Comparison of ENCODE assay signal across 1 cellular context in the genomic region with DNA sequence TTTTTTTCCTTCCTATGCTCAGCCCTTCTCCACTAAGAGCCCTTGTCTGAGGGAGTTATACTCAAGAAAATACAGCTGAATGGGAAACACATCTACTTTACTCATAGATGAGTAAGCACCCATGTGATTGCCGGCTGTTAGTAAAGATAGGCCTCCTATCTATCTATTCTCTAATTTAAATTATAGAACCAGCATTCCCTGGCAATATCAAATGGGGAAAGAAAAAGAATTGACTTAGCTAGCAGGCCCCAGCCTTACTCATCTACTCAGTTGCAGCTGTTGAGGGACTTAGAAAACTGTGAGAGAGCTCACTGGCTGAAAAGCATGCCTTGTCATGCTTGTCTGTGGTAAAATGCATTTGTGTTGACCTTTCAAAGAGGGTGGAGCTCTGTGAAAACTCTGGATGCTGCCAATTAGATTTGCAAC.
TF ChIP-seq lines count a peak whose summit lies in the region.

No MANE protein-coding gene starts in this region.

TF ChIP-seq in K562, 482 proteins besides CTCF, POLR2A, EP300 and RAD21 (continued from another document and continues in another):
- TF ChIP-seq ZBTB11 (CRISPR knock-in tag; IDR thresholded peaks at IDR 0.05), result peak in 1 of 3 experiments; percentile 65; a peak in 1 of 6 replicates
- no peak for TF ChIP-seq E2F4 (CRISPR knock-in tag; IDR thresholded peaks at IDR 0.05; ENCODE audit: low read depth)
- TF ChIP-seq KLF6 (CRISPR knock-in tag; IDR thresholded peaks at IDR 0.05; ENCODE audit: borderline replicate concordance), result no peak
- TF ChIP-seq SMAD3 (CRISPR knock-in tag; conservative IDR thresholded peaks at IDR 0.05), result 0 out of 2 replicates have a peak, but pooled peaks have one; percentile 15
- no peak for TF ChIP-seq KAT2B (IDR thresholded peaks at IDR 0.05; ENCODE audit: low read depth, low read length)
- TF ChIP-seq YBX1 (IDR thresholded peaks at IDR 0.05), result no peak
- TF ChIP-seq NCOA4 (IDR thresholded peaks at IDR 0.05; ENCODE audit: partially characterized antibody), result no peak
- no peak for TF ChIP-seq GABPA (tag; conservative IDR thresholded peaks at IDR 0.05; ENCODE audit: low read depth)
- no peak; the same call in 1 of the 2 replicates for TF ChIP-seq ZNF644 (tag; IDR thresholded peaks at IDR 0.05; ENCODE audit: low read depth)
- TF ChIP-seq NFIC (IDR thresholded peaks at IDR 0.05), result no peak; the same call in 1 of the 2 replicates
- no peak for TF ChIP-seq SIN3B (IDR thresholded peaks at IDR 0.05; ENCODE audit: low read depth)
- TF ChIP-seq, protein P1, sequence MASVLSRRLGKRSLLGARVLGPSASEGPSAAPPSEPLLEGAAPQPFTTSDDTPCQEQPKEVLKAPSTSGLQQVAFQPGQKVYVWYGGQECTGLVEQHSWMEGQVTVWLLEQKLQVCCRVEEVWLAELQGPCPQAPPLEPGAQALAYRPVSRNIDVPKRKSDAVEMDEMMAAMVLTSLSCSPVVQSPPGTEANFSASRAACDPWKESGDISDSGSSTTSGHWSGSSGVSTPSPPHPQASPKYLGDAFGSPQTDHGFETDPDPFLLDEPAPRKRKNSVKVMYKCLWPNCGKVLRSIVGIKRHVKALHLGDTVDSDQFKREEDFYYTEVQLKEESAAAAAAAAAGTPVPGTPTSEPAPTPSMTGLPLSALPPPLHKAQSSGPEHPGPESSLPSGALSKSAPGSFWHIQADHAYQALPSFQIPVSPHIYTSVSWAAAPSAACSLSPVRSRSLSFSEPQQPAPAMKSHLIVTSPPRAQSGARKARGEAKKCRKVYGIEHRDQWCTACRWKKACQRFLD (CRISPR knock-in tag; IDR thresholded peaks at IDR 0.05), result peak; percentile 34; the same call in 1 of the 2 replicates
- TF ChIP-seq, protein P2, sequence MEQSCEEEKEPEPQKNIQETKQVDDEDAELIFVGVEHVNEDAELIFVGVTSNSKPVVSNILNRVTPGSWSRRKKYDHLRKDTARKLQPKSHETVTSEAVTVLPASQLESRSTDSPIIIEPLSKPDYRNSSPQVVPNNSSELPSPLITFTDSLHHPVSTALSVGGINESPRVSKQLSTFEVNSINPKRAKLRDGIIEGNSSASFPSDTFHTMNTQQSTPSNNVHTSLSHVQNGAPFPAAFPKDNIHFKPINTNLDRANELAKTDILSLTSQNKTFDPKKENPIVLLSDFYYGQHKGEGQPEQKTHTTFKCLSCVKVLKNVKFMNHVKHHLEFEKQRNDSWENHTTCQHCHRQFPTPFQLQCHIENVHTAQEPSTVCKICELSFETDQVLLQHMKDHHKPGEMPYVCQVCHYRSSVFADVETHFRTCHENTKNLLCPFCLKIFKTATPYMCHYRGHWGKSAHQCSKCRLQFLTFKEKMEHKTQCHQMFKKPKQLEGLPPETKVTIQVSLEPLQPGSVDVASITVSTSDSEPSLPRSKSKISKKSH (CRISPR knock-in tag; IDR thresholded peaks at IDR 0.05), result no peak
- no peak for TF ChIP-seq BRCA1 (IDR thresholded peaks at IDR 0.05)
- TF ChIP-seq BRCA1 (CRISPR knock-in tag; IDR thresholded peaks at IDR 0.05), result no peak
- TF ChIP-seq GTF2F1 (IDR thresholded peaks at IDR 0.05; ENCODE audit: low read depth, low read length), result no peak
- TF ChIP-seq, protein P3, sequence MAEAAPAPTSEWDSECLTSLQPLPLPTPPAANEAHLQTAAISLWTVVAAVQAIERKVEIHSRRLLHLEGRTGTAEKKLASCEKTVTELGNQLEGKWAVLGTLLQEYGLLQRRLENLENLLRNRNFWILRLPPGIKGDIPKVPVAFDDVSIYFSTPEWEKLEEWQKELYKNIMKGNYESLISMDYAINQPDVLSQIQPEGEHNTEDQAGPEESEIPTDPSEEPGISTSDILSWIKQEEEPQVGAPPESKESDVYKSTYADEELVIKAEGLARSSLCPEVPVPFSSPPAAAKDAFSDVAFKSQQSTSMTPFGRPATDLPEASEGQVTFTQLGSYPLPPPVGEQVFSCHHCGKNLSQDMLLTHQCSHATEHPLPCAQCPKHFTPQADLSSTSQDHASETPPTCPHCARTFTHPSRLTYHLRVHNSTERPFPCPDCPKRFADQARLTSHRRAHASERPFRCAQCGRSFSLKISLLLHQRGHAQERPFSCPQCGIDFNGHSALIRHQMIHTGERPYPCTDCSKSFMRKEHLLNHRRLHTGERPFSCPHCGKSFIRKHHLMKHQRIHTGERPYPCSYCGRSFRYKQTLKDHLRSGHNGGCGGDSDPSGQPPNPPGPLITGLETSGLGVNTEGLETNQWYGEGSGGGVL (CRISPR knock-in tag; IDR thresholded peaks at IDR 0.05), result no peak
- peak; percentile 29 to 30; a peak in 2 of 4 replicates for TF ChIP-seq KDM1A (IDR thresholded peaks at IDR 0.05)
- peak; percentile 46 for TF ChIP-seq CCNT2 (IDR thresholded peaks at IDR 0.05; ENCODE audit: borderline replicate concordance, extremely low read depth, insufficient read length, low read depth, low read length)
- TF ChIP-seq RBBP5 (IDR thresholded peaks at IDR 0.05; ENCODE audit: borderline replicate concordance, insufficient read depth, low read length, poor library complexity, severe bottlenecking), result no peak
- no peak for TF ChIP-seq DLX4 (CRISPR knock-in tag; IDR thresholded peaks at IDR 0.05)
- no peak for TF ChIP-seq SIN3A (IDR thresholded peaks at IDR 0.05; ENCODE audit: borderline replicate concordance in 2 of 2, control insufficient read depth in 1 of 2, low read depth in 2 of 2, low read length in 2 of 2)
- no peak for TF ChIP-seq BRD9 (IDR thresholded peaks at IDR 0.05; ENCODE audit: low read depth, partially characterized antibody)
- no peak for TF ChIP-seq STAT6 (CRISPR knock-in tag; IDR thresholded peaks at IDR 0.05)
- TF ChIP-seq, protein P4, sequence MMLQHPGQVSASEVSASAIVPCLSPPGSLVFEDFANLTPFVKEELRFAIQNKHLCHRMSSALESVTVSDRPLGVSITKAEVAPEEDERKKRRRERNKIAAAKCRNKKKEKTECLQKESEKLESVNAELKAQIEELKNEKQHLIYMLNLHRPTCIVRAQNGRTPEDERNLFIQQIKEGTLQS (IDR thresholded peaks at IDR 0.05), result peak; percentile 95
- TF ChIP-seq, protein P4 (CRISPR knock-in tag; conservative IDR thresholded peaks at IDR 0.05), result peak; percentile 90
- TF ChIP-seq BCOR (IDR thresholded peaks at IDR 0.05), result no peak
- TF ChIP-seq SP2 (IDR thresholded peaks at IDR 0.05; ENCODE audit: extremely low read depth, low read depth, low read length, poor library complexity, severe bottlenecking), result no peak
- no peak for TF ChIP-seq TAF7 (tag; IDR thresholded peaks at IDR 0.05)
- no peak for TF ChIP-seq HMG20B (CRISPR knock-in tag; IDR thresholded peaks at IDR 0.05)
- TF ChIP-seq RBM15 (IDR thresholded peaks at IDR 0.05; ENCODE audit: insufficient read depth, low read length), result no peak
- TF ChIP-seq LEF1 (IDR thresholded peaks at IDR 0.05), result peak; percentile 57; the same call in 1 of the 2 replicates
- no peak for TF ChIP-seq RBM14 (IDR thresholded peaks at IDR 0.05; ENCODE audit: borderline replicate concordance, insufficient read depth, low read depth, low read length)
- no peak for TF ChIP-seq ZNF253 (CRISPR knock-in tag; conservative IDR thresholded peaks at IDR 0.05)
- TF ChIP-seq ZNF696 (CRISPR knock-in tag; conservative IDR thresholded peaks at IDR 0.05), result no peak
- TF ChIP-seq EHMT2 (IDR thresholded peaks at IDR 0.05), result no peak
- no peak for TF ChIP-seq ZNF263 (CRISPR knock-in tag; IDR thresholded peaks at IDR 0.05; ENCODE audit: borderline replicate concordance)
- TF ChIP-seq RFX1 (IDR thresholded peaks at IDR 0.05), result no peak
- peak; percentile 65; the same call in 1 of the 2 replicates for TF ChIP-seq MYBL2 (IDR thresholded peaks at IDR 0.05; ENCODE audit: low read depth)
- TF ChIP-seq MYBL2 (CRISPR knock-in tag; IDR thresholded peaks at IDR 0.05; ENCODE audit: borderline replicate concordance), result no peak
- TF ChIP-seq SLC30A9 (CRISPR knock-in tag; IDR thresholded peaks at IDR 0.05), result no peak
- TF ChIP-seq STAT5B (CRISPR knock-in tag; IDR thresholded peaks at IDR 0.05), result no peak
- no peak for TF ChIP-seq ZNF354B (CRISPR knock-in tag; IDR thresholded peaks at IDR 0.05)
- TF ChIP-seq, protein P5, sequence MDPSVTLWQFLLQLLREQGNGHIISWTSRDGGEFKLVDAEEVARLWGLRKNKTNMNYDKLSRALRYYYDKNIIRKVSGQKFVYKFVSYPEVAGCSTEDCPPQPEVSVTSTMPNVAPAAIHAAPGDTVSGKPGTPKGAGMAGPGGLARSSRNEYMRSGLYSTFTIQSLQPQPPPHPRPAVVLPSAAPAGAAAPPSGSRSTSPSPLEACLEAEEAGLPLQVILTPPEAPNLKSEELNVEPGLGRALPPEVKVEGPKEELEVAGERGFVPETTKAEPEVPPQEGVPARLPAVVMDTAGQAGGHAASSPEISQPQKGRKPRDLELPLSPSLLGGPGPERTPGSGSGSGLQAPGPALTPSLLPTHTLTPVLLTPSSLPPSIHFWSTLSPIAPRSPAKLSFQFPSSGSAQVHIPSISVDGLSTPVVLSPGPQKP (CRISPR knock-in tag; IDR thresholded peaks at IDR 0.05), result no peak
- no peak for TF ChIP-seq ZNF197 (CRISPR knock-in tag; IDR thresholded peaks at IDR 0.05; ENCODE audit: low read depth)
- TF ChIP-seq POLR2B (IDR thresholded peaks at IDR 0.05; ENCODE audit: low read depth, partially characterized antibody), result no peak
- TF ChIP-seq HNRNPL (IDR thresholded peaks at IDR 0.05; ENCODE audit: low read depth, low read length), result no peak
- TF ChIP-seq TOE1 (IDR thresholded peaks at IDR 0.05; ENCODE audit: borderline replicate concordance), result peak; percentile 58; the same call in 1 of the 2 replicates
- TF ChIP-seq TOE1 (CRISPR knock-in tag; IDR thresholded peaks at IDR 0.05; ENCODE audit: borderline replicate concordance, low read depth), result no peak
- TF ChIP-seq SIX5 (IDR thresholded peaks at IDR 0.05; ENCODE audit: borderline replicate concordance in 1 of 2, insufficient read depth in 1 of 2, low read depth in 1 of 2, low read length in 2 of 2), result no peak
- no peak for TF ChIP-seq MXI1 (IDR thresholded peaks at IDR 0.05; ENCODE audit: low read depth, low read length)
- TF ChIP-seq IFI16 (CRISPR knock-in tag; IDR thresholded peaks at IDR 0.05), result no peak
